In the genomic region with DNA sequence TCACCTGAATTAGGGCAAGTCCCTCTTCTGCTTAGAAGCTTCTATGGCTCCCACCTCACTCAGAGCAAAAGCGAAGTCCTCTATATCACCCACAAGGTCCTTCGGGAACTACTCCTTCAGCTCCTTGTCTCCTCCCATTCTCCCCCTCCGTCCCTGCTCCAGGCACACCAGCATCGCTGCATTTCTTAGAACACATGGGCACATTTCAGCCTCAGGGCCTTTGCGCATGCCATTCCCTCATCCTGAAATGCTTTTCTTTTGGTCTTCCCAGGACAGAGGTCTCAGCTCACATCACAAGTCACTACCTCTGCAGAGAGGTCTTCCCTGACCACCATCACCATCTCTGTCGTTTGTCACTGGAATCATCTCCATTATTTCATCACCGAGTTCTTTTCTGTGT, we compare ENCODE assay signal across 23 cellular contexts. TPM values are rescaled to one million over a fixed set of nuclear protein-coding genes. Genes with fewer than 3 reads are reported as not detected.
DNase-seq lines count a peak whose midpoint lies in the region; ATAC-seq, FAIRE-seq and TF ChIP-seq lines count a peak whose summit lies in the region.
"Had no signal": no experiment of that assay in that cellular context is flagged by ENCODE, and none has a peak within 500 bp of the region (broad histone marks: within the 10 kb centered on the region; RNA-seq: fewer than 3 reads in every experiment).

No MANE protein-coding gene starts in this region.

- no peak overlapping the region for H3K4me2 ChIP-seq in HepG2 (ENCODE audit: low read depth, low read length)

- H3K79me2 ChIP-seq in HepG2 (ENCODE audit: insufficient read depth, low read length), result no peaks in the 10 kb centered on the region

- no peaks in the 10 kb centered on the region for H3K36me3 ChIP-seq in HepG2 (replicated peaks in 1 of 2; ENCODE audit: control insufficient read depth in 1 of 2, insufficient read depth in 2 of 2, low read length in 2 of 2)
- H3K36me3 ChIP-seq: cardiac muscle cell, tibial artery had no signal

- H3K27me3 Mint-ChIP-seq in immature natural killer cell (ENCODE audit: low read depth in 3 of 3), result peaks cover 44 to 78% (median 68%) of the 10 kb centered on the region in 3 donors

- WGBS in HepG2 (ENCODE audit: low lambda C conversion rate), result 66% methylated on average over 7 of the region's 7 CpGs

- no peak for ATAC-seq in GM18519 (IDR thresholded peaks at IDR 0.05; ENCODE audit: low FRiP score, unreplicated experiment)
- no peak for ATAC-seq in HepG2
- ATAC-seq: SK-N-SH treated with all-trans-retinoic acid at 6 μM for 48 hours had no signal

- peak overlapping the region; percentile 93; the same call in 1 of the 2 replicates for H3K27ac ChIP-seq in RWPE1
- no peak overlapping the region for H3K27ac ChIP-seq in HepG2 (ENCODE audit: extremely low read length, insufficient read depth, low read length)
- H3K27ac ChIP-seq: cardiac muscle cell, tibial artery, VCaP had no signal

- DNase-seq in GM13977 (ENCODE audit: low spot score) (peak; percentile 24), RWPE1 (ENCODE audit: low spot score) (no peak), immature natural killer cell (no peak), HepG2 (ENCODE audit: low spot score) (no peak), NCI-H1048 (lab: John Stamatoyannopoulos, UW) (no peak)
- DNase-seq: activated CD4-positive, alpha-beta T cell treated with anti-CD3 and anti-CD28 coated beads, Interleukin-2, amount 50 U/mL, for 4 hours; activated gamma-delta T cell treated with Interleukin-2 at 50 U/mL for 16 hours; amniotic stem cell; KBM-7; NCI-H2171 treated with DMSO at 0.1 percent for 48 hours; NCI-H69; stimulated activated CD4-positive, alpha-beta T cell treated with anti-CD3 and anti-CD28 coated beads, Interleukin-2, amount 100 ng/mL, for 48 hours; stimulated activated naive CD4-positive, alpha-beta T cell; tibial artery had no signal

- in situ Hi-C loops in GM13977 (cut with MboI; ENCODE audit: low pct_unique_long_range_greater_than_20kb, low sequenced_read_pairs, unreplicated experiment), result no loop called here
- in situ Hi-C loops in HepG2 (cut with HindIII; ENCODE audit: extremely low pct_ligation_motif_present, low pct_unique_long_range_greater_than_20kb), result no loop called here

- no peak overlapping the region for H3K9ac ChIP-seq in HepG2 (ENCODE audit: insufficient read depth, low read depth, low read length)

- intact Hi-C loops in HepG2 (cut with micrococcal nuclease; ENCODE audit: unreplicated experiment), result no loop called here

- no TSS peak for BruUV-seq in HepG2 (replicated peaks; lab: Mats Ljungman, UMichigan)

- no peaks in the 10 kb centered on the region for H3K9me3 Mint-ChIP-seq in immature natural killer cell
- H3K9me3 Mint-ChIP-seq: dendritic cell treated with granulocyte-macrophage colony-stimulating factor and Interleukin-4, amounts not matched to agents 40 ng/mL and 50 ng/mL, for 4 days; memory B cell; T-helper 2 cell treated with Interferon-gamma antibody and Interleukin-4, amounts not matched to agents 5 μg/mL and 100 μg/mL, for 36 hours had no signal

- TF ChIP-seq RAD21 in HepG2 (CRISPR knock-in tag; IDR thresholded peaks at IDR 0.05), result no peak

- POLR2A ChIA-PET in RWPE1 (lab: Yijun Ruan, JAX; ENCODE audit: low non-redundant PET), result interaction anchor here (1.1 kb wide), 1 partner anchor 35 kb away, joined by 8 read pairs; no protein-coding TSS in a partner anchor
- POLR2A ChIA-PET in HepG2 (lab: Yijun Ruan, JAX), result interaction anchor here (0.6 kb wide), 1 partner anchor 20 kb away, joined by 3 read pairs; no protein-coding TSS in a partner anchor

- H3K4me1 Mint-ChIP-seq in immature natural killer cell, result peaks cover 51 to 62% of the 10 kb centered on the region in 2 donors

- TF ChIP-seq EP300 in HepG2 (IDR thresholded peaks at IDR 0.05; ENCODE audit: low read depth in 2 of 2, low read length in 2 of 2) (no peak), HepG2 (CRISPR knock-in tag; IDR thresholded peaks at IDR 0.05; ENCODE audit: borderline replicate concordance) (no peak)

- peak overlapping the region; percentile 91 to 98 (median 97) for H3K27ac Mint-ChIP-seq in immature natural killer cell
- H3K27ac Mint-ChIP-seq: CD14-positive monocyte; dendritic cell treated with granulocyte-macrophage colony-stimulating factor and Interleukin-4, amounts not matched to agents 40 ng/mL and 50 ng/mL, for 4 days; memory B cell; T-helper 2 cell treated with Interferon-gamma antibody and Interleukin-4, amounts not matched to agents 5 μg/mL and 100 μg/mL, for 36 hours had no signal

- FAIRE-seq in HepG2 (lab: Jason Lieb, UNC), result no peak
- FAIRE-seq: H54 had no signal

- peaks cover 11 to 52% of the 10 kb centered on the region in 2 experiments for H3K27me3 ChIP-seq in HepG2 (ENCODE audit: control insufficient read depth in 1 of 2, insufficient read depth in 2 of 2, low read length in 2 of 2)

- H3K4me1 ChIP-seq in HepG2 (ENCODE audit: insufficient read depth, low read length), result peaks cover 64% of the 10 kb centered on the region

- CTCF ChIA-PET in RWPE1 (lab: Yijun Ruan, JAX), result no interaction called here
- CTCF ChIA-PET in HepG2 (lab: Yijun Ruan, JAX; ENCODE audit: low intra/inter-chr PET ratio, low total read pairs), result no interaction called here

- TF ChIP-seq CTCF in GM13977 (IDR thresholded peaks at IDR 0.05; ENCODE audit: extremely low read depth, insufficient read depth, missing control alignments) (no peak), RWPE1 (conservative IDR thresholded peaks at IDR 0.05; ENCODE audit: low read depth) (no peak), HepG2 (CRISPR knock-in tag; IDR thresholded peaks at IDR 0.05) (no peak)

- H4K20me1 ChIP-seq in HepG2 (ENCODE audit: insufficient read depth, low read length), result no peaks in the 10 kb centered on the region

- no peak overlapping the region for H2AFZ ChIP-seq in HepG2 (ENCODE audit: low read length)

- H3K4me3 Mint-ChIP-seq in immature natural killer cell, result peak overlapping the region; percentile 90 to 94 (median 93)
- H3K4me3 Mint-ChIP-seq: dendritic cell treated with granulocyte-macrophage colony-stimulating factor and Interleukin-4, amounts not matched to agents 40 ng/mL and 50 ng/mL, for 4 days; memory B cell had no signal

- TF ChIP-seq POLR2A in HepG2 (IDR thresholded peaks at IDR 0.05; ENCODE audit: insufficient read depth in 1 of 2, low read depth in 2 of 2, low read length in 2 of 2), result no peak

- no peaks in the 10 kb centered on the region for H3K9me3 ChIP-seq in HepG2 (ENCODE audit: low read length)
- H3K9me3 ChIP-seq: tibial artery had no signal

- H3K4me3 ChIP-seq in HepG2 (replicated peaks in 1 of 3; ENCODE audit: insufficient read depth in 1 of 3, low read depth in 2 of 3, low read length in 3 of 3), result no peak overlapping the region
- H3K4me3 ChIP-seq: cardiac muscle cell, tibial artery had no signal

- H3K36me3 Mint-ChIP-seq in immature natural killer cell, result peaks cover 26 to 34% (median 30%) of the 10 kb centered on the region in 3 donors
- H3K36me3 Mint-ChIP-seq: memory B cell had no signal

RNA-seq across cellular contexts. Expression of gene S1PR5, which starts 4.0 kb away (rescaled TPM):
- polyA plus RNA-seq in immature natural killer cell (100 to 1,000 TPM; 383 to 659 (median 399) TPM), HepG2 (2011; rRNA removed) (0.04 TPM in 1 of 2 replicates, not detected in the other)
- not detected in 2 replicates for total RNA-seq in HepG2 (2016; rRNA removed; fragmentation: Illumina TruSeq; extraction: Trizol)
- not detected in 2 replicates for total RNA-seq in HepG2 (2016; cell fraction: cytosol; rRNA removed; fragmentation: Illumina TruSeq; extraction: Trizol; ENCODE audit: low read depth)
- total RNA-seq in HepG2 (2016; cell fraction: insoluble cytoplasmic fraction; rRNA removed; fragmentation: Illumina TruSeq; extraction: Trizol), result 0.09 TPM in 1 of 2 replicates, not detected in the other
- total RNA-seq in HepG2 (2016; cell fraction: membrane; rRNA removed; fragmentation: Illumina TruSeq; extraction: Trizol), result not detected in 2 replicates
- total RNA-seq in HepG2 (2016; cell fraction: nucleus; rRNA removed; fragmentation: Illumina TruSeq; extraction: Trizol), result not detected in 2 replicates
- polyA plus RNA-seq in HepG2 (2011; cell fraction: cytosol; rRNA removed), result 0.04 TPM in 1 of 2 replicates, not detected in the other
- polyA plus RNA-seq in HepG2 (2011; cell fraction: nucleus; rRNA removed), result not detected in 2 replicates
- not detected in 2 replicates for polyA plus RNA-seq in HepG2 (2012)
- not detected in 2 replicates for polyA plus RNA-seq in HepG2 (2016; cell fraction: cytosol; fragmentation: Illumina TruSeq; extraction: Trizol; ENCODE audit: low read depth)
- not detected in 2 replicates for polyA plus RNA-seq in HepG2 (2016; cell fraction: insoluble cytoplasmic fraction; fragmentation: Illumina TruSeq; extraction: Trizol; ENCODE audit: low read depth)
- polyA plus RNA-seq in HepG2 (2016; cell fraction: membrane; fragmentation: Illumina TruSeq; extraction: Trizol; ENCODE audit: low read depth), result not detected in 2 replicates
- not detected in 2 replicates for polyA plus RNA-seq in HepG2 (2016; cell fraction: nucleus; fragmentation: Illumina TruSeq; extraction: Trizol; ENCODE audit: insufficient read depth, low read depth)
- polyA minus RNA-seq in HepG2 (2011; rRNA and poly(A)+ RNA removed; ENCODE audit: low replicate concordance), result 0.72 TPM in 1 of 2 replicates, not detected in the other
- polyA minus RNA-seq in HepG2 (2011; cell fraction: cytosol; rRNA and poly(A)+ RNA removed), result not detected in 2 replicates
- polyA minus RNA-seq in HepG2 (2011; cell fraction: nucleus; rRNA and poly(A)+ RNA removed), result not detected in 2 replicates

RNA-seq across cellular contexts. Expression of gene KEAP1, which starts 10.1 kb away (rescaled TPM):
- polyA plus RNA-seq in immature natural killer cell, result 10 to 100 TPM; 49.2 to 86.9 (median 71.6) TPM
- 72.9 and 75.5 TPM in 2 replicates for total RNA-seq in HepG2 (2016; rRNA removed; fragmentation: Illumina TruSeq; extraction: Trizol)
- 37.8 and 38.2 TPM in 2 replicates for total RNA-seq in HepG2 (2016; cell fraction: cytosol; rRNA removed; fragmentation: Illumina TruSeq; extraction: Trizol; ENCODE audit: low read depth)
- total RNA-seq in HepG2 (2016; cell fraction: insoluble cytoplasmic fraction; rRNA removed; fragmentation: Illumina TruSeq; extraction: Trizol), result 60.9 and 73.7 TPM in 2 replicates
- total RNA-seq in HepG2 (2016; cell fraction: membrane; rRNA removed; fragmentation: Illumina TruSeq; extraction: Trizol), result 75.5 and 78.9 TPM in 2 replicates
- 35.4 and 45.7 TPM in 2 replicates for total RNA-seq in HepG2 (2016; cell fraction: nucleus; rRNA removed; fragmentation: Illumina TruSeq; extraction: Trizol)
- polyA plus RNA-seq in HepG2 (2011; rRNA removed), result 56.7 and 72.4 TPM in 2 replicates
- polyA plus RNA-seq in HepG2 (2011; cell fraction: cytosol; rRNA removed), result 40.4 and 55.8 TPM in 2 replicates
- 51.5 and 70.2 TPM in 2 replicates for polyA plus RNA-seq in HepG2 (2011; cell fraction: nucleus; rRNA removed)
- 46.5 and 50.3 TPM in 2 replicates for polyA plus RNA-seq in HepG2 (2012)
- polyA plus RNA-seq in HepG2 (2016; cell fraction: cytosol; fragmentation: Illumina TruSeq; extraction: Trizol; ENCODE audit: low read depth), result 24.3 and 29.7 TPM in 2 replicates
- polyA plus RNA-seq in HepG2 (2016; cell fraction: insoluble cytoplasmic fraction; fragmentation: Illumina TruSeq; extraction: Trizol; ENCODE audit: low read depth), result 71.7 and 84.0 TPM in 2 replicates
- 56.3 and 60.2 TPM in 2 replicates for polyA plus RNA-seq in HepG2 (2016; cell fraction: membrane; fragmentation: Illumina TruSeq; extraction: Trizol; ENCODE audit: low read depth)
- polyA plus RNA-seq in HepG2 (2016; cell fraction: nucleus; fragmentation: Illumina TruSeq; extraction: Trizol; ENCODE audit: insufficient read depth, low read depth), result 62.2 and 71.4 TPM in 2 replicates
- polyA minus RNA-seq in HepG2 (2011; rRNA and poly(A)+ RNA removed; ENCODE audit: low replicate concordance), result 113 and 248 TPM in 2 replicates
- polyA minus RNA-seq in HepG2 (2011; cell fraction: cytosol; rRNA and poly(A)+ RNA removed), result 40.0 and 43.1 TPM in 2 replicates
- 24.3 and 29.7 TPM in 2 replicates for polyA minus RNA-seq in HepG2 (2011; cell fraction: nucleus; rRNA and poly(A)+ RNA removed)

RNA-seq across cellular contexts. Expression of gene ATG4D, which starts 30.5 kb away (rescaled TPM):
- polyA plus RNA-seq in immature natural killer cell (10 to 100 TPM; 13.9 to 42.1 (median 16.1) TPM), HepG2 (2011; rRNA removed) (17.8 and 22.9 TPM in 2 replicates)
- 9.3 and 19.0 TPM in 2 replicates for total RNA-seq in HepG2 (2016; rRNA removed; fragmentation: Illumina TruSeq; extraction: Trizol)
- total RNA-seq in HepG2 (2016; cell fraction: cytosol; rRNA removed; fragmentation: Illumina TruSeq; extraction: Trizol; ENCODE audit: low read depth), result 20.9 and 26.1 TPM in 2 replicates
- total RNA-seq in HepG2 (2016; cell fraction: insoluble cytoplasmic fraction; rRNA removed; fragmentation: Illumina TruSeq; extraction: Trizol), result 8.3 and 18.7 TPM in 2 replicates
- 35.4 and 38.3 TPM in 2 replicates for total RNA-seq in HepG2 (2016; cell fraction: membrane; rRNA removed; fragmentation: Illumina TruSeq; extraction: Trizol)
- total RNA-seq in HepG2 (2016; cell fraction: nucleus; rRNA removed; fragmentation: Illumina TruSeq; extraction: Trizol), result 17.2 TPM in 2 replicates
- polyA plus RNA-seq in HepG2 (2011; cell fraction: cytosol; rRNA removed), result 16.1 and 23.3 TPM in 2 replicates
- 60.1 and 73.0 TPM in 2 replicates for polyA plus RNA-seq in HepG2 (2011; cell fraction: nucleus; rRNA removed)
- 16.8 and 18.5 TPM in 2 replicates for polyA plus RNA-seq in HepG2 (2012)
- polyA plus RNA-seq in HepG2 (2016; cell fraction: cytosol; fragmentation: Illumina TruSeq; extraction: Trizol; ENCODE audit: low read depth), result 22.2 and 28.5 TPM in 2 replicates
- polyA plus RNA-seq in HepG2 (2016; cell fraction: insoluble cytoplasmic fraction; fragmentation: Illumina TruSeq; extraction: Trizol; ENCODE audit: low read depth), result 11.1 and 14.6 TPM in 2 replicates
- 29.9 and 35.4 TPM in 2 replicates for polyA plus RNA-seq in HepG2 (2016; cell fraction: membrane; fragmentation: Illumina TruSeq; extraction: Trizol; ENCODE audit: low read depth)
- polyA plus RNA-seq in HepG2 (2016; cell fraction: nucleus; fragmentation: Illumina TruSeq; extraction: Trizol; ENCODE audit: insufficient read depth, low read depth), result 35.0 and 45.7 TPM in 2 replicates
- polyA minus RNA-seq in HepG2 (2011; rRNA and poly(A)+ RNA removed; ENCODE audit: low replicate concordance), result 33.4 and 51.6 TPM in 2 replicates
- polyA minus RNA-seq in HepG2 (2011; cell fraction: cytosol; rRNA and poly(A)+ RNA removed), result 18.5 and 22.9 TPM in 2 replicates
- polyA minus RNA-seq in HepG2 (2011; cell fraction: nucleus; rRNA and poly(A)+ RNA removed), result 13.3 and 16.9 TPM in 2 replicates

RNA-seq across cellular contexts. Expression of gene KRI1, which starts 52.6 kb away (rescaled TPM):
- 10 to 100 TPM in 2 of 3 donors, 1 to 10 TPM in 1; 5.7 to 44.4 (median 10.1) TPM for polyA plus RNA-seq in immature natural killer cell
- 10.2 and 11.7 TPM in 2 replicates for total RNA-seq in HepG2 (2016; rRNA removed; fragmentation: Illumina TruSeq; extraction: Trizol)
- total RNA-seq in HepG2 (2016; cell fraction: cytosol; rRNA removed; fragmentation: Illumina TruSeq; extraction: Trizol; ENCODE audit: low read depth), result 2.3 and 3.1 TPM in 2 replicates
- 8.4 and 12.8 TPM in 2 replicates for total RNA-seq in HepG2 (2016; cell fraction: insoluble cytoplasmic fraction; rRNA removed; fragmentation: Illumina TruSeq; extraction: Trizol)
- total RNA-seq in HepG2 (2016; cell fraction: membrane; rRNA removed; fragmentation: Illumina TruSeq; extraction: Trizol), result 3.2 and 3.9 TPM in 2 replicates
- total RNA-seq in HepG2 (2016; cell fraction: nucleus; rRNA removed; fragmentation: Illumina TruSeq; extraction: Trizol), result 9.0 and 10.0 TPM in 2 replicates
- 9.1 and 12.7 TPM in 2 replicates for polyA plus RNA-seq in HepG2 (2011; rRNA removed)
- polyA plus RNA-seq in HepG2 (2011; cell fraction: cytosol; rRNA removed), result 4.8 and 4.9 TPM in 2 replicates
- polyA plus RNA-seq in HepG2 (2011; cell fraction: nucleus; rRNA removed), result 29.3 and 32.2 TPM in 2 replicates
- 12.5 and 15.9 TPM in 2 replicates for polyA plus RNA-seq in HepG2 (2012)
- 1.9 and 2.1 TPM in 2 replicates for polyA plus RNA-seq in HepG2 (2016; cell fraction: cytosol; fragmentation: Illumina TruSeq; extraction: Trizol; ENCODE audit: low read depth)
- 11.0 and 12.8 TPM in 2 replicates for polyA plus RNA-seq in HepG2 (2016; cell fraction: insoluble cytoplasmic fraction; fragmentation: Illumina TruSeq; extraction: Trizol; ENCODE audit: low read depth)
- 3.0 and 4.1 TPM in 2 replicates for polyA plus RNA-seq in HepG2 (2016; cell fraction: membrane; fragmentation: Illumina TruSeq; extraction: Trizol; ENCODE audit: low read depth)
- 59.6 and 63.0 TPM in 2 replicates for polyA plus RNA-seq in HepG2 (2016; cell fraction: nucleus; fragmentation: Illumina TruSeq; extraction: Trizol; ENCODE audit: insufficient read depth, low read depth)
- polyA minus RNA-seq in HepG2 (2011; rRNA and poly(A)+ RNA removed; ENCODE audit: low replicate concordance), result 12.6 and 33.9 TPM in 2 replicates
- polyA minus RNA-seq in HepG2 (2011; cell fraction: cytosol; rRNA and poly(A)+ RNA removed), result 5.1 and 8.9 TPM in 2 replicates
- 8.8 and 9.8 TPM in 2 replicates for polyA minus RNA-seq in HepG2 (2011; cell fraction: nucleus; rRNA and poly(A)+ RNA removed)

RNA-seq across cellular contexts. Expression of gene CDKN2D, which starts 55.6 kb away (rescaled TPM):
- polyA plus RNA-seq in immature natural killer cell (100 to 1,000 TPM; 253 to 474 (median 308) TPM), HepG2 (2011; rRNA removed) (8.0 and 8.6 TPM in 2 replicates)
- 4.8 and 5.4 TPM in 2 replicates for total RNA-seq in HepG2 (2016; rRNA removed; fragmentation: Illumina TruSeq; extraction: Trizol)
- total RNA-seq in HepG2 (2016; cell fraction: cytosol; rRNA removed; fragmentation: Illumina TruSeq; extraction: Trizol; ENCODE audit: low read depth), result 4.1 and 5.0 TPM in 2 replicates
- 4.8 and 5.1 TPM in 2 replicates for total RNA-seq in HepG2 (2016; cell fraction: insoluble cytoplasmic fraction; rRNA removed; fragmentation: Illumina TruSeq; extraction: Trizol)
- 7.2 and 8.5 TPM in 2 replicates for total RNA-seq in HepG2 (2016; cell fraction: membrane; rRNA removed; fragmentation: Illumina TruSeq; extraction: Trizol)
- 2.6 and 3.2 TPM in 2 replicates for total RNA-seq in HepG2 (2016; cell fraction: nucleus; rRNA removed; fragmentation: Illumina TruSeq; extraction: Trizol)
- polyA plus RNA-seq in HepG2 (2011; cell fraction: cytosol; rRNA removed), result 9.2 and 13.0 TPM in 2 replicates
- polyA plus RNA-seq in HepG2 (2011; cell fraction: nucleus; rRNA removed), result 7.4 and 7.6 TPM in 2 replicates
- 2.5 and 6.6 TPM in 2 replicates for polyA plus RNA-seq in HepG2 (2012)
- polyA plus RNA-seq in HepG2 (2016; cell fraction: cytosol; fragmentation: Illumina TruSeq; extraction: Trizol; ENCODE audit: low read depth), result 6.2 and 7.7 TPM in 2 replicates
- 6.3 and 8.0 TPM in 2 replicates for polyA plus RNA-seq in HepG2 (2016; cell fraction: insoluble cytoplasmic fraction; fragmentation: Illumina TruSeq; extraction: Trizol; ENCODE audit: low read depth)
- 8.2 and 8.7 TPM in 2 replicates for polyA plus RNA-seq in HepG2 (2016; cell fraction: membrane; fragmentation: Illumina TruSeq; extraction: Trizol; ENCODE audit: low read depth)
- polyA plus RNA-seq in HepG2 (2016; cell fraction: nucleus; fragmentation: Illumina TruSeq; extraction: Trizol; ENCODE audit: insufficient read depth, low read depth), result 11.5 and 12.4 TPM in 2 replicates
- polyA minus RNA-seq in HepG2 (2011; rRNA and poly(A)+ RNA removed; ENCODE audit: low replicate concordance), result 7.8 and 7.9 TPM in 2 replicates
- polyA minus RNA-seq in HepG2 (2011; cell fraction: cytosol; rRNA and poly(A)+ RNA removed), result 1.8 and 2.3 TPM in 2 replicates
- 0.39 and 0.87 TPM in 2 replicates for polyA minus RNA-seq in HepG2 (2011; cell fraction: nucleus; rRNA and poly(A)+ RNA removed)

Comparison
In these comparisons a context has a peak if more than half of its experiments do, and no peak if none do; other contexts are left out.
1. RNA of gene S1PR5, which starts 4.0 kb away (polyA plus RNA-seq): 383 to 659 TPM in immature natural killer cell; 0.04 TPM in HepG2; every median in the first group is over 100 times any median in the second.